ENCODE assay signal across 17 cellular contexts in genomic region chr16:89954462-89954861, GRCh38. TPM values are rescaled to one million over a fixed set of nuclear protein-coding genes. Genes with fewer than 3 reads are reported as not detected.
DNase-seq lines count a peak whose midpoint lies in the region; ATAC-seq and TF ChIP-seq lines count a peak whose summit lies in the region.
"Had no signal": no experiment of that assay in that cellular context is flagged by ENCODE, and none has a peak within 500 bp of the region (broad histone marks: within the 10 kb centered on the region; RNA-seq: fewer than 3 reads in every experiment).

No MANE protein-coding gene starts in this region.

- peaks cover 11 to 13% of the 10 kb centered on the region in 2 experiments for H3K4me1 Mint-ChIP-seq in H9
- H3K4me1 Mint-ChIP-seq in neural crest cell, result peaks cover 9% of the 10 kb centered on the region

- no peak overlapping the region for H3K56ac ChIP-seq in H9 (ENCODE audit: insufficient read length, low read depth, low read length)

- no peak overlapping the region for H3K18ac ChIP-seq in H9 (ENCODE audit: insufficient read length, low read depth, low read length)

- DNase-seq in H9, result no peak
- DNase-seq in neural crest cell (ENCODE audit: low read depth, low spot score), result no peak
- DNase-seq: CD4-positive, CD25-positive, alpha-beta regulatory T cell; MM.1S; NCI-H1105; NCI-H1694; NCI-H510A treated with DMSO at 0.1 percent for 48 hours; NCI-H82; SK-N-SH had no signal

- H3K36me3 Mint-ChIP-seq in H9 (ENCODE audit: insufficient read depth in 1 of 3, low read depth in 3 of 3) (peaks cover 10 to 38% (median 26%) of the 10 kb centered on the region in 3 experiments), neural crest cell (ENCODE audit: low read depth) (peaks cover 11% of the 10 kb centered on the region)

- H3K4me3 ChIP-seq in BLaER1, result no peak overlapping the region
- H3K4me3 ChIP-seq in SU-DHL-6 (ENCODE audit: insufficient read depth, low read length, poor library complexity, severe bottlenecking), result peak overlapping the region; percentile 20
- H3K4me3 ChIP-seq: HAP-1, Peyer's patch had no signal

- H2BK15ac ChIP-seq in H9 (ENCODE audit: low read depth, low read length), result no peak overlapping the region

- H3K79me1 ChIP-seq in H9 (ENCODE audit: insufficient read depth, low read depth, low read length, poor library complexity, severe bottlenecking), result no peaks in the 10 kb centered on the region

- H2BK20ac ChIP-seq in H9 (ENCODE audit: low read depth, low read length, poor library complexity, severe bottlenecking), result no peak overlapping the region

- H3K23me2 ChIP-seq in H9 (ENCODE audit: insufficient read length, low read depth, low read length, poor library complexity, severe bottlenecking), result no peaks in the 10 kb centered on the region

- no peak overlapping the region for H2BK12ac ChIP-seq in H9 (ENCODE audit: insufficient read length, low read depth, low read length)

- TF ChIP-seq CTCF in H9 (conservative IDR thresholded peaks at IDR 0.05), result no peak
- no peak for TF ChIP-seq CTCF in SU-DHL-6 (IDR thresholded peaks at IDR 0.05; ENCODE audit: insufficient read depth, low read length, poor library complexity, severe bottlenecking)
- TF ChIP-seq CTCF in neural crest cell (conservative IDR thresholded peaks at IDR 0.05), result no peak

- peak overlapping the region in 1 of 2 experiments; percentile 22; a peak in 1 of 5 replicates for H3K4me3 Mint-ChIP-seq in H9
- peak overlapping the region; percentile 61 for H3K4me3 Mint-ChIP-seq in neural crest cell
- H3K4me3 Mint-ChIP-seq: CD4-positive, CD25-positive, alpha-beta regulatory T cell had no signal

- H3K27ac Mint-ChIP-seq in H9 (peak overlapping the region in 2 of 3 experiments; percentile 60 to 69; a peak in 4 of 7 replicates), neural crest cell (ENCODE audit: unreplicated experiment) (peak overlapping the region; percentile 45)

- H2AFZ ChIP-seq in H9 (ENCODE audit: low read length), result no peak overlapping the region
- no peak overlapping the region for H2AFZ ChIP-seq in SU-DHL-6 (ENCODE audit: low read depth, low read length, severe bottlenecking)

- H4K5ac ChIP-seq in H9 (ENCODE audit: insufficient read length, low read depth, low read length), result no peak overlapping the region

- no peak overlapping the region for H4K91ac ChIP-seq in H9 (ENCODE audit: insufficient read length, low read depth, low read length)

- H3K9me3 Mint-ChIP-seq in H9, result no peaks in the 10 kb centered on the region; a peak in 1 of 5 replicates
- H3K9me3 Mint-ChIP-seq in neural crest cell, result no peaks in the 10 kb centered on the region
- H3K9me3 Mint-ChIP-seq: CD4-positive, CD25-positive, alpha-beta regulatory T cell had no signal

- H3K36me3 ChIP-seq in BLaER1 (peaks cover 58% of the 10 kb centered on the region), SU-DHL-6 (ENCODE audit: low read length) (no peaks in the 10 kb centered on the region)

- no peaks in the 10 kb centered on the region for H3K27me3 ChIP-seq in BLaER1
- H3K27me3 ChIP-seq in H9 (ENCODE audit: insufficient read depth, low read length), result no peaks in the 10 kb centered on the region
- H3K27me3 ChIP-seq in SU-DHL-6 (ENCODE audit: low read length), result no peaks in the 10 kb centered on the region
- H3K27me3 ChIP-seq: Peyer's patch had no signal

- WGBS in H9 (ENCODE audit: extremely low coverage, insufficient read length, low lambda C conversion rate), result no CpG with 5 or more reads among the region's 15 CpGs

- no peak overlapping the region for H3K4ac ChIP-seq in H9 (ENCODE audit: low read depth, low read length)

- no peaks in the 10 kb centered on the region for H3K79me2 ChIP-seq in H9 (ENCODE audit: insufficient read depth, low read length)
- H3K79me2 ChIP-seq in SU-DHL-6 (ENCODE audit: insufficient read depth, low read length), result peaks cover under 1% of the 10 kb centered on the region; the same call in 1 of the 2 replicates

- ATAC-seq in GM19397 (IDR thresholded peaks at IDR 0.05; ENCODE audit: unreplicated experiment), result no peak
- ATAC-seq in HG03521 (IDR thresholded peaks at IDR 0.05; ENCODE audit: unreplicated experiment), result no peak
- no peak for ATAC-seq in HG03135 (IDR thresholded peaks at IDR 0.05; ENCODE audit: unreplicated experiment)

- no peak overlapping the region for H2AK5ac ChIP-seq in H9 (ENCODE audit: insufficient read length, low read length)

- H3K27me3 Mint-ChIP-seq in H9 (ENCODE audit: low read depth) (peaks cover 6% of the 10 kb centered on the region), neural crest cell (ENCODE audit: low read depth) (no peaks in the 10 kb centered on the region)

- no peak overlapping the region for H3K14ac ChIP-seq in H9 (ENCODE audit: insufficient read depth, low read length)

- H3K4me2 ChIP-seq in BLaER1 (peak overlapping the region; percentile 59), H9 (ENCODE audit: insufficient read depth, insufficient read length, low read length) (no peak overlapping the region), SU-DHL-6 (ENCODE audit: low read depth, low read length, poor library complexity, severe bottlenecking) (peak overlapping the region; percentile 46)
- H3K4me2 ChIP-seq: KMS-11, SK-N-SH had no signal

- peaks cover 31% of the 10 kb centered on the region for H3F3A ChIP-seq in SU-DHL-6 (ENCODE audit: insufficient read depth)

- H3K27ac ChIP-seq in BLaER1, result no peak overlapping the region
- H3K27ac ChIP-seq in H9 (ENCODE audit: insufficient read length, low read depth, low read length), result no peak overlapping the region
- peak overlapping the region; percentile 86 for H3K27ac ChIP-seq in SU-DHL-6 (ENCODE audit: low read depth, low read length)
- H3K27ac ChIP-seq: KMS-11 had no signal

- H2BK120ac ChIP-seq in H9 (ENCODE audit: low read depth, low read length, poor library complexity, severe bottlenecking), result no peak overlapping the region

- H4K8ac ChIP-seq in H9 (replicated peaks; ENCODE audit: insufficient read length, low read depth, low read length), result no peak overlapping the region

- H3K9me2 ChIP-seq in SU-DHL-6 (replicated peaks; ENCODE audit: insufficient read depth, low read length), result no peaks in the 10 kb centered on the region
- H3K9me2 ChIP-seq: SK-N-SH had no signal

- H3K9me3 ChIP-seq in BLaER1, result no peaks in the 10 kb centered on the region
- no peaks in the 10 kb centered on the region for H3K9me3 ChIP-seq in H9 (ENCODE audit: control insufficient read depth, low read depth, low read length)
- no peaks in the 10 kb centered on the region for H3K9me3 ChIP-seq in SU-DHL-6 (ENCODE audit: insufficient read depth, low read length)
- H3K9me3 ChIP-seq: HAP-1, SK-N-SH had no signal

- peaks cover 75% of the 10 kb centered on the region for H4K20me1 ChIP-seq in BLaER1
- no peaks in the 10 kb centered on the region for H4K20me1 ChIP-seq in H9 (ENCODE audit: control insufficient read depth, insufficient read depth, insufficient read length)
- no peaks in the 10 kb centered on the region for H4K20me1 ChIP-seq in SU-DHL-6 (ENCODE audit: low read depth, low read length)

- H3K9ac ChIP-seq in BLaER1, result no peak overlapping the region
- no peak overlapping the region for H3K9ac ChIP-seq in H9 (ENCODE audit: extremely low read depth, insufficient read length, low read length)
- H3K9ac ChIP-seq in SU-DHL-6 (ENCODE audit: low read length), result peak overlapping the region; percentile 36; the same call in 1 of the 2 replicates
- H3K9ac ChIP-seq: KMS-11, SK-N-SH had no signal

- H3K4me1 ChIP-seq in BLaER1, result peaks cover 54% of the 10 kb centered on the region
- no peaks in the 10 kb centered on the region for H3K4me1 ChIP-seq in H9 (ENCODE audit: insufficient read depth, low read length)

- H3K23ac ChIP-seq in H9 (ENCODE audit: insufficient read length, low read depth, low read length), result no peak overlapping the region

- no peak overlapping the region for H3T11ph ChIP-seq in H9 (ENCODE audit: low read length)

- H2BK5ac ChIP-seq in H9 (ENCODE audit: insufficient read length, low read length), result no peak overlapping the region

RNA-seq across cellular contexts. Expression of gene DEF8, which starts 5.9 kb away (rescaled TPM):
- 53.3 and 55.8 TPM in 2 replicates for total RNA-seq in H9 (2021)
- total RNA-seq in neural crest cell, result 67.6 and 70.1 TPM in 2 replicates

RNA-seq across cellular contexts. Expression of gene TUBB3, which starts 31.3 kb away (rescaled TPM):
- 164 and 176 TPM in 2 replicates for total RNA-seq in H9 (2021)
- 518 and 541 TPM in 2 replicates for total RNA-seq in neural crest cell

RNA-seq across cellular contexts. Expression of gene MC1R, which starts 35.8 kb away (rescaled TPM):
- total RNA-seq in H9 (2021), result 4.7 TPM in 2 replicates
- 7.7 and 8.3 TPM in 2 replicates for total RNA-seq in neural crest cell
